ENCODE assay signal across 6 cellular contexts in genomic region chr19:5623397-5624153, GRCh38.
A peak's percentile ranks its signal among the peaks of the same experiment; 100 is the strongest.
DNase-seq lines count a peak whose midpoint lies in the region; TF ChIP-seq lines count a peak whose summit lies in the region.

No MANE protein-coding gene starts in this region.

- H3K79me2 ChIP-seq in DOHH2 (ENCODE audit: control insufficient read depth, low read length), result peaks cover 98% of the 10 kb centered on the region

- H3K36me3 ChIP-seq in DOHH2 (ENCODE audit: control insufficient read depth, low read length), result peaks cover 96% of the 10 kb centered on the region

- peak overlapping the region; percentile 72 for H3K27ac ChIP-seq in DOHH2 (ENCODE audit: low read depth, low read length)

- peak overlapping the region; percentile 78 for H3K4me2 ChIP-seq in DOHH2 (ENCODE audit: low read length)

- H4K20me1 ChIP-seq in DOHH2 (ENCODE audit: control insufficient read depth, insufficient read depth, low read depth, low read length), result peaks cover 61% of the 10 kb centered on the region

- H3K9me2 ChIP-seq in DOHH2 (replicated peaks; ENCODE audit: control insufficient read depth, low read length), result no peaks in the 10 kb centered on the region

- H3K27me3 ChIP-seq in DOHH2 (ENCODE audit: control insufficient read depth, low read length), result no peaks in the 10 kb centered on the region; the same call in 1 of the 2 replicates

- TF ChIP-seq CTCF in DOHH2 (IDR thresholded peaks at IDR 0.05; ENCODE audit: low read depth, low read length, poor library complexity, severe bottlenecking) (no peak), retinal pigment epithelial cell (conservative IDR thresholded peaks at IDR 0.05; ENCODE audit: low read depth, low read length) (no peak)

- H3K4me3 ChIP-seq in DOHH2 (ENCODE audit: low read length) (peak overlapping the region; percentile 97), retinal pigment epithelial cell (ENCODE audit: low read length) (peak overlapping the region; percentile 99)

- peak; percentile 66 for DNase-seq in NCI-H69 (lab: John Stamatoyannopoulos, UW)
- DNase-seq in effector CD8-positive, alpha-beta T cell (lab: John Stamatoyannopoulos, UW), result peak; percentile 17
- DNase-seq in retinal pigment epithelial cell (ENCODE audit: low read depth), result no peak
- no peak for DNase-seq in NCI-H748 (lab: John Stamatoyannopoulos, UW; ENCODE audit: unreplicated experiment)
- no peak for DNase-seq in NCI-H1694 (lab: John Stamatoyannopoulos, UW)

- H3K4me1 ChIP-seq in DOHH2 (ENCODE audit: control insufficient read depth, low read length), result peaks cover 60% of the 10 kb centered on the region

- peaks cover 2% of the 10 kb centered on the region; the same call in 1 of the 2 replicates for H3F3A ChIP-seq in DOHH2 (ENCODE audit: control insufficient read depth, insufficient read depth)

- no peaks in the 10 kb centered on the region for H3K9me3 ChIP-seq in DOHH2 (ENCODE audit: control insufficient read depth, insufficient read depth, low read length)

Comparison
In these comparisons a context has a peak if more than half of its experiments do, and no peak if none do; other contexts are left out.
1. DNase-seq: peak in NCI-H69 (single experiment) and effector CD8-positive, alpha-beta T cell (single experiment); none in retinal pigment epithelial cell (single experiment), NCI-H748 (single experiment) and NCI-H1694 (single experiment).